ENCODE assay signal across 8 cellular contexts in the genomic region with DNA sequence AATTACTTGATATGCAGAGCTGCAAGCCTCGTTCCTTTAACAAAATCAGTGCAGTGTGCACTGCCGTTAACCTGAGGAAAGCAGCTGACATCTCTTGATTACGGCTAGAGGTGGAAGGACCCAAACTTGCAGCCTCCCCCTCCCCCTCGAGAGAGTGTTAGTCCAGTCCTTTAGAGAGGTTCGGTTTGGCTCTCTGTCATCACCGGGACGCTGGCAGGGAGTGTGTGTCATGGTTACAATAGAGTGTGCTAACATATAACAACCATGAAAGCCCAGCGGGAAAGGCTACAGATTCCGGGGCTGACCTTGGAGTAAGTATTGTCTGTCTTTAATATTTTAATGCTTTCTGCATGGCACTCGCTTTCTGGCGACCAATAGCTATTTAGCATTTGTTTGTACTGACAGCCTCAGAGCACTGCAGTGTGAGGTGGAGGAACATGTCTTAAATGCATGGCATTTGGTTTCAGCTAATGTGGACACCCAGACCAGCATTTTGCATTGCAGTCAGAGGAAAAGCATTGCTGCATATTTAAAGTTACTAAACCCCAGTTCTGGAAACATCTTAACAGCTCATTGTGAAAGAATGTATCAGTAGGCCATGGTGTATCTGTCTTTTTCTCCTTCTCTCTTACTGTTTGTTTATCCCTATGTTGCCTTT.
DNase-seq lines count a peak whose midpoint lies in the region; ATAC-seq and TF ChIP-seq lines count a peak whose summit lies in the region.
"Had no signal": no experiment of that assay in that cellular context is flagged by ENCODE, and none has a peak within 500 bp of the region (broad histone marks: within the 10 kb centered on the region; RNA-seq: fewer than 3 reads in every experiment).

No MANE protein-coding gene starts in this region.

- peak overlapping the region; percentile 64 for H3K27ac ChIP-seq in endodermal cell (ENCODE audit: low read depth, low read length)
- H3K27ac ChIP-seq in mesenchymal stem cell (ENCODE audit: low read length, poor library complexity, severe bottlenecking): peak overlapping the region; percentile 75
- peak overlapping the region; percentile 55 to 66 (median 62) for H3K27ac ChIP-seq in transverse colon
- H3K27ac ChIP-seq: HL-60 had no signal

- H3K4me3 ChIP-seq in endodermal cell (ENCODE audit: low read length) (peak overlapping the region; percentile 29), mesenchymal stem cell (ENCODE audit: insufficient read depth in 1 of 2, low read depth in 1 of 2, low read length in 2 of 2) (peak overlapping the region; percentile 40 to 82), transverse colon (peak overlapping the region in 3 of 4 donors; percentile 13 to 33 (median 22))

- H3K4me2 ChIP-seq in mesenchymal stem cell (ENCODE audit: low read length, poor library complexity, severe bottlenecking): peak overlapping the region; percentile 88

- H2AK5ac ChIP-seq in mesenchymal stem cell (ENCODE audit: low read length, severe bottlenecking): no peak overlapping the region

- H4K8ac ChIP-seq in mesenchymal stem cell (ENCODE audit: low read length): peak overlapping the region; percentile 75

- H4K91ac ChIP-seq in mesenchymal stem cell (ENCODE audit: low read length): peak overlapping the region; percentile 48

- intact Hi-C loops in transverse colon (cut with DNase I; ENCODE audit: low total_unique reads): no loop called here

- no peak overlapping the region for H3K27ac Mint-ChIP-seq in endodermal cell

- in situ Hi-C loops in transverse colon (cut with MboI; ENCODE audit: low pct_ligation_motif_present in 1 of 4, low pct_unique_long_range_greater_than_20kb in 1 of 4, low sequenced_read_pairs in 3 of 4): no loop called here

- TF ChIP-seq EP300 in transverse colon (IDR thresholded peaks at IDR 0.05; ENCODE audit: low read depth): no peak

- H3K9me3 ChIP-seq in endodermal cell (ENCODE audit: control insufficient read depth, low read length): no peaks in the 10 kb centered on the region
- H3K9me3 ChIP-seq in mesenchymal stem cell (ENCODE audit: control insufficient read depth, low read length): no peaks in the 10 kb centered on the region
- H3K9me3 ChIP-seq in transverse colon: no peaks in the 10 kb centered on the region

- H3K9ac ChIP-seq in endodermal cell (ENCODE audit: extremely low read depth, low read length, poor library complexity, severe bottlenecking) (no peak overlapping the region), mesenchymal stem cell (ENCODE audit: low read length) (peak overlapping the region; percentile 84)

- H3K4me3 Mint-ChIP-seq in endodermal cell: peak overlapping the region; percentile 38

- no peaks in the 10 kb centered on the region for H3K27me3 ChIP-seq in endodermal cell (ENCODE audit: control insufficient read depth, insufficient read depth, low read length, poor library complexity, severe bottlenecking)
- no peaks in the 10 kb centered on the region for H3K27me3 ChIP-seq in mesenchymal stem cell (ENCODE audit: control insufficient read depth in 1 of 2, insufficient read depth in 1 of 2, low read length in 2 of 2)
- H3K27me3 ChIP-seq in transverse colon: no peaks in the 10 kb centered on the region

- H3K36me3 Mint-ChIP-seq in endodermal cell (ENCODE audit: low read depth): no peaks in the 10 kb centered on the region

- no peak overlapping the region for H2BK12ac ChIP-seq in mesenchymal stem cell (ENCODE audit: low read length in 2 of 2)

- no peak for TF ChIP-seq POLR2A in transverse colon (IDR thresholded peaks at IDR 0.05)

- no peaks in the 10 kb centered on the region for H3K36me3 ChIP-seq in endodermal cell (ENCODE audit: control insufficient read depth, insufficient read depth, low read length)
- no peaks in the 10 kb centered on the region for H3K36me3 ChIP-seq in mesenchymal stem cell (ENCODE audit: control insufficient read depth in 1 of 2, insufficient read depth in 2 of 2, low read depth in 1 of 2, low read length in 2 of 2)
- H3K36me3 ChIP-seq in transverse colon: no peaks in the 10 kb centered on the region

- peak overlapping the region; percentile 49 for H2BK15ac ChIP-seq in mesenchymal stem cell (ENCODE audit: low read depth, poor library complexity, severe bottlenecking)

- H3K4ac ChIP-seq in mesenchymal stem cell (ENCODE audit: low read depth in 1 of 2, low read length in 2 of 2): no peak overlapping the region

- H3K18ac ChIP-seq in mesenchymal stem cell (ENCODE audit: low read depth in 1 of 2, low read length in 2 of 2): peak overlapping the region in 1 of 2 experiments; percentile 16

- DNase-seq in NCI-H345 (lab: John Stamatoyannopoulos, UW) (peak; percentile 41), endodermal cell (peak; percentile 69), mesenchymal stem cell (peak; percentile 89), transverse colon (no peak), DMS153 treated with DMSO at 0.1 percent for 48 hours (lab: John Stamatoyannopoulos, UW; ENCODE audit: unreplicated experiment) (no peak)

- peaks cover 5% of the 10 kb centered on the region for H3K27me3 Mint-ChIP-seq in endodermal cell (ENCODE audit: insufficient read depth)

- H3K4me1 Mint-ChIP-seq in endodermal cell: peaks cover 42% of the 10 kb centered on the region

- TF ChIP-seq CTCF in endodermal cell (conservative IDR thresholded peaks at IDR 0.05): no peak
- TF ChIP-seq CTCF in transverse colon (IDR thresholded peaks at IDR 0.05): no peak

- H3K14ac ChIP-seq in mesenchymal stem cell (ENCODE audit: low read length in 2 of 2): no peak overlapping the region

- peak overlapping the region; percentile 2 for H2BK120ac ChIP-seq in mesenchymal stem cell (ENCODE audit: low read depth, low read length)

- peaks cover 5% of the 10 kb centered on the region for H3K79me1 ChIP-seq in mesenchymal stem cell (replicated peaks; ENCODE audit: low read length, poor library complexity, severe bottlenecking)

- peak overlapping the region; percentile 0 for H2AFZ ChIP-seq in mesenchymal stem cell (ENCODE audit: low read depth, low read length)

- ATAC-seq in GM18519 (IDR thresholded peaks at IDR 0.05; ENCODE audit: low FRiP score, unreplicated experiment) (no peak), HG02678 (IDR thresholded peaks at IDR 0.05; ENCODE audit: unreplicated experiment) (no peak)

- H3K4me1 ChIP-seq in endodermal cell (ENCODE audit: control insufficient read depth, insufficient read depth, low read length) (peaks cover 10% of the 10 kb centered on the region), mesenchymal stem cell (ENCODE audit: control insufficient read depth, insufficient read depth, low read depth, low read length) (peaks cover 2% of the 10 kb centered on the region), transverse colon (peaks cover 0 to 21% (median 10%) of the 10 kb centered on the region in 4 donors)

- no peak overlapping the region for H3K23ac ChIP-seq in mesenchymal stem cell (ENCODE audit: low read length in 2 of 2)

- no peak overlapping the region for H2BK5ac ChIP-seq in mesenchymal stem cell (ENCODE audit: low read depth, low read length, poor library complexity, severe bottlenecking)

- H3K9me3 Mint-ChIP-seq in endodermal cell: no peaks in the 10 kb centered on the region

- 11 to 20% methylated on average over 5 to 11 of the region's 11 CpGs for WGBS in endodermal cell (ENCODE audit: insufficient coverage in 1 of 2, insufficient read length in 1 of 2), 2 experiments
- WGBS in mesenchymal stem cell: 7% methylated on average over 11 of the region's 11 CpGs
- 53 to 63% methylated on average over 5 to 11 of the region's 11 CpGs for WGBS in transverse colon (ENCODE audit: low coverage in 1 of 2), 2 donors

Comparison
In these comparisons a context has a peak if more than half of its experiments do, and no peak if none do; other contexts are left out.
1. DNase-seq: peak in NCI-H345 (single experiment), endodermal cell (single experiment) and mesenchymal stem cell (single experiment); none in transverse colon (single experiment) and DMS153 treated with DMSO at 0.1 percent for 48 hours (single experiment).
2. Peak in every context shown above with its lines, with median percentiles within 50 percentile points of each other: H3K27ac ChIP-seq and H3K4me3 ChIP-seq.